ENCODE assay signal across 1 cellular context in the genomic region with DNA sequence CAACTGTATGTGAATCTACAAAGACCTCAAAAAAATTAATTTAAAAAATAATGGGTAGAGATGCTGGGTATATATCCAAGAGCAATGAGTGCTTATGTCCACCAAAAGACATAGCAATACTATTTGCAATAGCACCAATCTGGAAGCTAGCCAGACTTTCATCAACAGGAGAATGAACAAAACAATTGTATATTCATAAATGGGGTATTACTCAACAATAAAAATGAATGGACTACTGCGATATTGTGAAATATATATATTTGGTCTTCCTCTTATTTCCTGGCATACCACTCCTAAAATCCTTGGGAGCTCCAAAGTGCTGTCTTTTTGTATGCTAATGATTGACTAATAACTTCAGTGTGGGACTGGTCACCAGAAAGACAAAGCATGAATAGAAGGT.
TF ChIP-seq lines count a peak whose summit lies in the region.

No MANE protein-coding gene starts in this region.

TF ChIP-seq in GM12878, 131 proteins besides CTCF, POLR2A, EP300 and RAD21 (continued from another document):
- TF ChIP-seq, protein P1, sequence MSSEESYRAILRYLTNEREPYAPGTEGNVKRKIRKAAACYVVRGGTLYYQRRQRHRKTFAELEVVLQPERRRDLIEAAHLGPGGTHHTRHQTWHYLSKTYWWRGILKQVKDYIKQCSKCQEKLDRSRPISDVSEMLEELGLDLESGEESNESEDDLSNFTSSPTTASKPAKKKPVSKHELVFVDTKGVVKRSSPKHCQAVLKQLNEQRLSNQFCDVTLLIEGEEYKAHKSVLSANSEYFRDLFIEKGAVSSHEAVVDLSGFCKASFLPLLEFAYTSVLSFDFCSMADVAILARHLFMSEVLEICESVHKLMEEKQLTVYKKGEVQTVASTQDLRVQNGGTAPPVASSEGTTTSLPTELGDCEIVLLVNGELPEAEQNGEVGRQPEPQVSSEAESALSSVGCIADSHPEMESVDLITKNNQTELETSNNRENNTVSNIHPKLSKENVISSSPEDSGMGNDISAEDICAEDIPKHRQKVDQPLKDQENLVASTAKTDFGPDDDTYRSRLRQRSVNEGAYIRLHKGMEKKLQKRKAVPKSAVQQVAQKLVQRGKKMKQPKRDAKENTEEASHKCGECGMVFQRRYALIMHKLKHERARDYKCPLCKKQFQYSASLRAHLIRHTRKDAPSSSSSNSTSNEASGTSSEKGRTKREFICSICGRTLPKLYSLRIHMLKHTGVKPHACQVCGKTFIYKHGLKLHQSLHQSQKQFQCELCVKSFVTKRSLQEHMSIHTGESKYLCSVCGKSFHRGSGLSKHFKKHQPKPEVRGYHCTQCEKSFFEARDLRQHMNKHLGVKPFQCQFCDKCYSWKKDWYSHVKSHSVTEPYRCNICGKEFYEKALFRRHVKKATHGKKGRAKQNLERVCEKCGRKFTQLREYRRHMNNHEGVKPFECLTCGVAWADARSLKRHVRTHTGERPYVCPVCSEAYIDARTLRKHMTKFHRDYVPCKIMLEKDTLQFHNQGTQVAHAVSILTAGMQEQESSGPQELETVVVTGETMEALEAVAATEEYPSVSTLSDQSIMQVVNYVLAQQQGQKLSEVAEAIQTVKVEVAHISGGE (CRISPR knock-in tag; IDR thresholded peaks at IDR 0.05), result no peak
- TF ChIP-seq MYC (IDR thresholded peaks at IDR 0.05; ENCODE audit: insufficient read depth, insufficient read length, insufficient replicate concordance, low read length, severe bottlenecking) (no peak), LARP7 (IDR thresholded peaks at IDR 0.05) (no peak), TARDBP (IDR thresholded peaks at IDR 0.05; ENCODE audit: borderline replicate concordance) (no peak), SIX5 (IDR thresholded peaks at IDR 0.05; ENCODE audit: low read depth, low read length, severe bottlenecking) (no peak), KDM1A (IDR thresholded peaks at IDR 0.05; ENCODE audit: borderline replicate concordance) (no peak), SREBF1 (IDR thresholded peaks at IDR 0.05; ENCODE audit: low read length) (no peak), IKZF2 (IDR thresholded peaks at IDR 0.05) (no peak), NR2C2 (IDR thresholded peaks at IDR 0.05; ENCODE audit: borderline replicate concordance, control insufficient read depth, insufficient read length, low read depth) (no peak), HDGF (IDR thresholded peaks at IDR 0.05) (no peak), SIN3A (IDR thresholded peaks at IDR 0.05; ENCODE audit: low read depth, low read length) (no peak), CBX3 (IDR thresholded peaks at IDR 0.05; ENCODE audit: borderline replicate concordance, low read depth) (no peak), DPF2 (IDR thresholded peaks at IDR 0.05) (no peak), CHD1 (IDR thresholded peaks at IDR 0.05; ENCODE audit: low read depth, low read length) (no peak)
- TF ChIP-seq, protein P2, sequence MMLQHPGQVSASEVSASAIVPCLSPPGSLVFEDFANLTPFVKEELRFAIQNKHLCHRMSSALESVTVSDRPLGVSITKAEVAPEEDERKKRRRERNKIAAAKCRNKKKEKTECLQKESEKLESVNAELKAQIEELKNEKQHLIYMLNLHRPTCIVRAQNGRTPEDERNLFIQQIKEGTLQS (IDR thresholded peaks at IDR 0.05; ENCODE audit: borderline replicate concordance, extremely low read depth, low read depth, low read length), result no peak
- TF ChIP-seq, protein P3, sequence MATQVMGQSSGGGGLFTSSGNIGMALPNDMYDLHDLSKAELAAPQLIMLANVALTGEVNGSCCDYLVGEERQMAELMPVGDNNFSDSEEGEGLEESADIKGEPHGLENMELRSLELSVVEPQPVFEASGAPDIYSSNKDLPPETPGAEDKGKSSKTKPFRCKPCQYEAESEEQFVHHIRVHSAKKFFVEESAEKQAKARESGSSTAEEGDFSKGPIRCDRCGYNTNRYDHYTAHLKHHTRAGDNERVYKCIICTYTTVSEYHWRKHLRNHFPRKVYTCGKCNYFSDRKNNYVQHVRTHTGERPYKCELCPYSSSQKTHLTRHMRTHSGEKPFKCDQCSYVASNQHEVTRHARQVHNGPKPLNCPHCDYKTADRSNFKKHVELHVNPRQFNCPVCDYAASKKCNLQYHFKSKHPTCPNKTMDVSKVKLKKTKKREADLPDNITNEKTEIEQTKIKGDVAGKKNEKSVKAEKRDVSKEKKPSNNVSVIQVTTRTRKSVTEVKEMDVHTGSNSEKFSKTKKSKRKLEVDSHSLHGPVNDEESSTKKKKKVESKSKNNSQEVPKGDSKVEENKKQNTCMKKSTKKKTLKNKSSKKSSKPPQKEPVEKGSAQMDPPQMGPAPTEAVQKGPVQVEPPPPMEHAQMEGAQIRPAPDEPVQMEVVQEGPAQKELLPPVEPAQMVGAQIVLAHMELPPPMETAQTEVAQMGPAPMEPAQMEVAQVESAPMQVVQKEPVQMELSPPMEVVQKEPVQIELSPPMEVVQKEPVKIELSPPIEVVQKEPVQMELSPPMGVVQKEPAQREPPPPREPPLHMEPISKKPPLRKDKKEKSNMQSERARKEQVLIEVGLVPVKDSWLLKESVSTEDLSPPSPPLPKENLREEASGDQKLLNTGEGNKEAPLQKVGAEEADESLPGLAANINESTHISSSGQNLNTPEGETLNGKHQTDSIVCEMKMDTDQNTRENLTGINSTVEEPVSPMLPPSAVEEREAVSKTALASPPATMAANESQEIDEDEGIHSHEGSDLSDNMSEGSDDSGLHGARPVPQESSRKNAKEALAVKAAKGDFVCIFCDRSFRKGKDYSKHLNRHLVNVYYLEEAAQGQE (IDR thresholded peaks at IDR 0.05; ENCODE audit: low read depth, low read length), result no peak
